ENCODE assay signal across 15 cellular contexts in genomic region chr16:3761375-3762079, GRCh38.
"Had no signal": no experiment of that assay in that cellular context is flagged by ENCODE, and none has a peak within 500 bp of the region (broad histone marks: within the 10 kb centered on the region; RNA-seq: fewer than 3 reads in every experiment).

No MANE protein-coding gene starts in this region.

- H3K4me1 ChIP-seq: parathyroid adenoma, SJSA1, upper lobe of left lung had no signal

- H3K4me3 ChIP-seq: right atrium auricular region, SJSA1, upper lobe of left lung had no signal

- H3K27ac ChIP-seq: parathyroid adenoma, right atrium auricular region, SJSA1, upper lobe of left lung had no signal

- DNase-seq: activated CD4-positive, alpha-beta T cell treated with anti-CD3 and anti-CD28 coated beads, Interleukin-2, amount 50 U/mL, for 1 hour; activated CD8-positive, alpha-beta memory T cell treated with anti-CD3 and anti-CD28 coated beads for 24 hours; activated naive CD4-positive, alpha-beta T cell treated with Interleukin-2 at 50 U/mL for 16 hours; mesendoderm; small intestine; stimulated activated CD4-positive, alpha-beta T cell treated with anti-CD3 and anti-CD28 coated beads, Interleukin-4, amount 100 ng/mL, for 24 hours; stimulated activated naive CD8-positive, alpha-beta T cell treated with anti-CD3 and anti-CD28 coated beads, Interleukin-15, Interleukin-2, amounts not matched to agents 100 U/mL and 50 U/mL, for 24 hours; upper lobe of left lung had no signal

- H3K9me3 ChIP-seq: right atrium auricular region, SJSA1, upper lobe of left lung had no signal

- H3K4me3 Mint-ChIP-seq: activated T-helper 1 cell treated with anti-CD3 and anti-CD28 coated beads, Interleukin-12 subunit alpha, Interleukin-12 subunit beta, Interleukin-2, Interleukin-4 antibody, amounts not matched to agents 30 ng/mL and 10 ng/mL and 1 ng/mL, durations not matched to agents 14 hours and 24 hours and 36 hours; T-helper 2 cell treated with Interferon-gamma antibody and Interleukin-4, amounts not matched to agents 5 μg/mL and 100 μg/mL, for 36 hours had no signal

- H3K9me3 Mint-ChIP-seq: activated T-helper 1 cell treated with anti-CD3 and anti-CD28 coated beads, Interleukin-12 subunit alpha, Interleukin-12 subunit beta, Interleukin-2, Interleukin-4 antibody, amounts not matched to agents 30 ng/mL and 10 ng/mL and 1 ng/mL, durations not matched to agents 14 hours and 24 hours and 36 hours; T-helper 2 cell treated with Interferon-gamma antibody and Interleukin-4, amounts not matched to agents 5 μg/mL and 100 μg/mL, for 36 hours had no signal

- H3K27me3 ChIP-seq: right atrium auricular region, SJSA1, upper lobe of left lung had no signal

- H3K9ac ChIP-seq: parathyroid adenoma had no signal

- H3K27ac Mint-ChIP-seq: activated T-helper 1 cell treated with anti-CD3 and anti-CD28 coated beads, Interleukin-12 subunit alpha, Interleukin-12 subunit beta, Interleukin-2, Interleukin-4 antibody, amounts not matched to agents 30 ng/mL and 10 ng/mL and 1 ng/mL, durations not matched to agents 14 hours and 24 hours and 36 hours; T-helper 2 cell treated with Interferon-gamma antibody and Interleukin-4, amounts not matched to agents 5 μg/mL and 100 μg/mL, for 36 hours had no signal

- H2AFZ ChIP-seq: parathyroid adenoma had no signal

- ATAC-seq: activated CD4-positive, CD25-positive, alpha-beta regulatory T cell treated with anti-CD3 and anti-CD28 coated beads, Interleukin-2, amount 50 U/mL, for 24 hours; esophagus mucosa; stimulated activated naive CD8-positive, alpha-beta T cell treated with anti-CD3 and anti-CD28 coated beads, Interleukin-15, Interleukin-2, amounts not matched to agents 100 U/mL and 50 U/mL, for 24 hours had no signal
